ENCODE assay signal across 21 cellular contexts in genomic region chr16:31120129-31120528, GRCh38. TPM values are rescaled to one million over a fixed set of nuclear protein-coding genes. Genes with fewer than 3 reads are reported as not detected.
DNase-seq lines count a peak whose midpoint lies in the region; ATAC-seq and TF ChIP-seq lines count a peak whose summit lies in the region.
"Had no signal": no experiment of that assay in that cellular context is flagged by ENCODE, and none has a peak within 500 bp of the region (broad histone marks: within the 10 kb centered on the region; RNA-seq: fewer than 3 reads in every experiment).

No MANE protein-coding gene starts in this region.

- peak overlapping the region in 3 of 4 donors; percentile 95 to 99 (median 98) for H3K27ac ChIP-seq in gastroesophageal sphincter
- H3K27ac ChIP-seq in sigmoid colon, result peak overlapping the region; percentile 92 to 98 (median 96)
- H3K27ac ChIP-seq in upper lobe of right lung, result peak overlapping the region; percentile 90
- H3K27ac ChIP-seq: A549, C4-2B, SJSA1 had no signal

- H3K27me3 Mint-ChIP-seq in stimulated activated naive CD8-positive, alpha-beta T cell treated with anti-CD3 and anti-CD28 coated beads, Interleukin-15, Interleukin-2, amounts not matched to agents 100 ng/mL and 50 ng/mL, for 24 hours, result no peaks in the 10 kb centered on the region
- H3K27me3 Mint-ChIP-seq in stimulated activated naive CD8-positive, alpha-beta T cell treated with anti-CD3 and anti-CD28 coated beads, Interleukin-15, amount 100 ng/mL, for 72 hours, result no peaks in the 10 kb centered on the region
- H3K27me3 Mint-ChIP-seq in Calu3 (ENCODE audit: unreplicated experiment), result no peaks in the 10 kb centered on the region

- H3K4me1 ChIP-seq in gastroesophageal sphincter (peaks cover 0 to 39% (median 11%) of the 10 kb centered on the region in 3 donors), sigmoid colon (peaks cover 0 to 24% (median 21%) of the 10 kb centered on the region in 4 donors), upper lobe of right lung (peaks cover 15% of the 10 kb centered on the region)
- H3K4me1 ChIP-seq: Caco-2 had no signal

- peaks cover 35% of the 10 kb centered on the region for H3K36me3 Mint-ChIP-seq in stimulated activated naive CD8-positive, alpha-beta T cell treated with anti-CD3 and anti-CD28 coated beads, Interleukin-15, Interleukin-2, amounts not matched to agents 100 ng/mL and 50 ng/mL, for 24 hours (ENCODE audit: low read depth)
- peaks cover 80% of the 10 kb centered on the region for H3K36me3 Mint-ChIP-seq in Calu3 (ENCODE audit: insufficient read depth, unreplicated experiment)

- no TSS peak for BruUV-seq in Calu3 (replicated peaks; lab: Mats Ljungman, UMichigan)

- peaks cover 21% of the 10 kb centered on the region for H3K4me1 Mint-ChIP-seq in stimulated activated naive CD8-positive, alpha-beta T cell treated with anti-CD3 and anti-CD28 coated beads, Interleukin-15, Interleukin-2, amounts not matched to agents 100 ng/mL and 50 ng/mL, for 24 hours (ENCODE audit: low read depth)
- peaks cover 31% of the 10 kb centered on the region for H3K4me1 Mint-ChIP-seq in stimulated activated naive CD8-positive, alpha-beta T cell treated with anti-CD3 and anti-CD28 coated beads, Interleukin-15, amount 100 ng/mL, for 72 hours
- H3K4me1 Mint-ChIP-seq in Calu3 (ENCODE audit: low read depth, unreplicated experiment), result peaks cover 11% of the 10 kb centered on the region

- intact Hi-C loops in sigmoid colon (cut with DNase I) (no loop called here), upper lobe of right lung (cut with DNase I) (no loop called here), Calu3 (cut with micrococcal nuclease; ENCODE audit: unreplicated experiment) (no loop called here)

- H3K27me3 ChIP-seq in gastroesophageal sphincter (no peaks in the 10 kb centered on the region), sigmoid colon (no peaks in the 10 kb centered on the region), upper lobe of right lung (no peaks in the 10 kb centered on the region)
- H3K27me3 ChIP-seq: SJSA1 had no signal

- peaks cover 0 to 55% of the 10 kb centered on the region in 2 donors for H3K36me3 ChIP-seq in gastroesophageal sphincter
- peaks cover 12 to 59% (median 27%) of the 10 kb centered on the region in 4 donors for H3K36me3 ChIP-seq in sigmoid colon
- peaks cover 57% of the 10 kb centered on the region for H3K36me3 ChIP-seq in upper lobe of right lung

- TF ChIP-seq EP300 in gastroesophageal sphincter (IDR thresholded peaks at IDR 0.05) (no peak), sigmoid colon (IDR thresholded peaks at IDR 0.05) (no peak)

- no peaks in the 10 kb centered on the region for H3K9me3 Mint-ChIP-seq in stimulated activated naive CD8-positive, alpha-beta T cell treated with anti-CD3 and anti-CD28 coated beads, Interleukin-15, Interleukin-2, amounts not matched to agents 100 ng/mL and 50 ng/mL, for 24 hours
- H3K9me3 Mint-ChIP-seq in stimulated activated naive CD8-positive, alpha-beta T cell treated with anti-CD3 and anti-CD28 coated beads, Interleukin-15, amount 100 ng/mL, for 72 hours, result no peaks in the 10 kb centered on the region
- no peaks in the 10 kb centered on the region for H3K9me3 Mint-ChIP-seq in Calu3 (ENCODE audit: low read depth, unreplicated experiment)
- H3K9me3 Mint-ChIP-seq: HFFc6 had no signal

- H3K27ac Mint-ChIP-seq in stimulated activated naive CD8-positive, alpha-beta T cell treated with anti-CD3 and anti-CD28 coated beads, Interleukin-15, Interleukin-2, amounts not matched to agents 100 ng/mL and 50 ng/mL, for 24 hours, result peak overlapping the region; percentile 26
- H3K27ac Mint-ChIP-seq in stimulated activated naive CD8-positive, alpha-beta T cell treated with anti-CD3 and anti-CD28 coated beads, Interleukin-15, amount 100 ng/mL, for 72 hours, result peak overlapping the region in 1 of 2 donors; percentile 64
- H3K27ac Mint-ChIP-seq in Calu3 (ENCODE audit: unreplicated experiment), result no peak overlapping the region

- H3K4me3 Mint-ChIP-seq in stimulated activated naive CD8-positive, alpha-beta T cell treated with anti-CD3 and anti-CD28 coated beads, Interleukin-15, Interleukin-2, amounts not matched to agents 100 ng/mL and 50 ng/mL, for 24 hours, result no peak overlapping the region
- no peak overlapping the region for H3K4me3 Mint-ChIP-seq in stimulated activated naive CD8-positive, alpha-beta T cell treated with anti-CD3 and anti-CD28 coated beads, Interleukin-15, amount 100 ng/mL, for 72 hours
- H3K4me3 Mint-ChIP-seq in Calu3 (ENCODE audit: low read depth, unreplicated experiment), result no peak overlapping the region
- H3K4me3 Mint-ChIP-seq: HFFc6 had no signal

- H3K4me3 ChIP-seq in gastroesophageal sphincter (no peak overlapping the region), sigmoid colon (no peak overlapping the region), upper lobe of right lung (no peak overlapping the region)
- H3K4me3 ChIP-seq: A549, SJSA1 had no signal

- CTCF ChIA-PET in Calu3 (lab: Charles Lee), result no interaction called here

- TF ChIP-seq CTCF in gastroesophageal sphincter (IDR thresholded peaks at IDR 0.05), result no peak
- TF ChIP-seq CTCF in sigmoid colon (IDR thresholded peaks at IDR 0.05), result no peak
- TF ChIP-seq CTCF in upper lobe of right lung (IDR thresholded peaks at IDR 0.05), result no peak
- no peak for TF ChIP-seq CTCF in Calu3 (IDR thresholded peaks at IDR 0.05; ENCODE audit: unreplicated experiment)

- no peak for ATAC-seq in stimulated activated naive CD8-positive, alpha-beta T cell treated with anti-CD3 and anti-CD28 coated beads, Interleukin-15, amount 100 ng/mL, for 72 hours
- no peak for ATAC-seq in gastroesophageal sphincter
- ATAC-seq in upper lobe of right lung, result no peak
- ATAC-seq: A549 had no signal

- no peak for TF ChIP-seq POLR2A in gastroesophageal sphincter (IDR thresholded peaks at IDR 0.05)
- no peak for TF ChIP-seq POLR2A in sigmoid colon (IDR thresholded peaks at IDR 0.05)

- 97% methylated on average over 6 of the region's 16 CpGs; no CpG with 5 or more reads in 1 of the 2 donors for WGBS in gastroesophageal sphincter (ENCODE audit: low coverage in 1 of 2), 2 donors
- WGBS in sigmoid colon, 2 donors, result 92 to 96% methylated on average over 16 of the region's 16 CpGs

- DNase-seq in stimulated activated naive CD8-positive, alpha-beta T cell treated with anti-CD3 and anti-CD28 coated beads, Interleukin-15, amount 100 ng/mL, for 72 hours, result no peak
- DNase-seq in sigmoid colon (no peak), upper lobe of right lung (peak; percentile 64), Calu3 (no peak), NCI-H1436 (lab: John Stamatoyannopoulos, UW) (no peak), HCEC 1CT (no peak)
- DNase-seq: Caco-2, EL, HFFc6, NCI-H1105 treated with DMSO at 0.1 percent for 48 hours, NCI-H1930, NCI-H446 treated with DMSO at 0.1 percent for 48 hours, NCI-H748 treated with DMSO at 0.1 percent for 48 hours, OCI-M1, RPMI8226 had no signal

- no peaks in the 10 kb centered on the region for H3K9me3 ChIP-seq in gastroesophageal sphincter
- no peaks in the 10 kb centered on the region for H3K9me3 ChIP-seq in sigmoid colon
- H3K9me3 ChIP-seq in upper lobe of right lung, result no peaks in the 10 kb centered on the region
- H3K9me3 ChIP-seq: A549, Caco-2, SJSA1 had no signal

RNA-seq across cellular contexts. Expression of gene KAT8, which starts 2.7 kb away (rescaled TPM):
- 10 to 100 TPM; 65.6 to 81.4 (median 72.3) TPM for total RNA-seq in gastroesophageal sphincter
- 10 to 100 TPM; 57.1 to 65.7 (median 62.5) TPM for total RNA-seq in sigmoid colon
- 10 to 100 TPM; 31.2 to 54.0 (median 38.8) TPM for polyA plus RNA-seq in sigmoid colon
- total RNA-seq in upper lobe of right lung, result 80.4 TPM
- 66.6 and 69.9 TPM in 2 replicates for total RNA-seq in Calu3 (2022)

RNA-seq across cellular contexts. Expression of gene BCKDK, which starts 11.9 kb away (rescaled TPM):
- total RNA-seq in gastroesophageal sphincter (10 to 100 TPM; 26.5 to 70.2 (median 39.8) TPM), sigmoid colon (10 to 100 TPM; 29.5 to 42.7 (median 33.7) TPM), upper lobe of right lung (33.3 TPM), Calu3 (2022) (49.3 and 52.0 TPM in 2 replicates)
- 10 to 100 TPM; 21.6 to 33.2 (median 32.1) TPM for polyA plus RNA-seq in sigmoid colon

RNA-seq across cellular contexts. Expression of gene PRSS8, which starts 15.4 kb away (rescaled TPM):
- total RNA-seq in gastroesophageal sphincter, result 1 to 10 TPM in 1 of 4 donors, not detected in 3; 4.1 TPM
- 1 to 10 TPM in 2 of 4 donors, under 1 TPM in 1, not detected in 1; 0.16 to 3.2 (median 1.1) TPM for total RNA-seq in sigmoid colon
- 100 to 1,000 TPM in 1 of 3 donors, 10 to 100 TPM in 2; 54.7 to 342 (median 84.4) TPM for polyA plus RNA-seq in sigmoid colon
- 103 TPM for total RNA-seq in upper lobe of right lung
- 108 and 138 TPM in 2 replicates for total RNA-seq in Calu3 (2022)
- total RNA-seq: HFFc6, LHCN-M2, SJSA1 had no signal

RNA-seq across cellular contexts. Expression of gene VKORC1, which starts 25.5 kb away (rescaled TPM):
- total RNA-seq in gastroesophageal sphincter, result 100 to 1,000 TPM in 3 of 4 donors, 10 to 100 TPM in 1; 93.6 to 119 (median 107) TPM
- 100 to 1,000 TPM; 107 to 165 (median 116) TPM for total RNA-seq in sigmoid colon
- 10 to 100 TPM; 30.5 to 66.5 (median 45.6) TPM for polyA plus RNA-seq in sigmoid colon
- 72.7 TPM for total RNA-seq in upper lobe of right lung
- 80.1 and 86.8 TPM in 2 replicates for total RNA-seq in Calu3 (2022)

RNA-seq across cellular contexts. Expression of gene PRSS36, which starts 29.7 kb away (rescaled TPM):
- total RNA-seq in gastroesophageal sphincter, result 10 to 100 TPM in 1 of 4 donors, 1 to 10 TPM in 2, under 1 TPM in 1; 0.17 to 15.3 (median 3.7) TPM
- 1 to 10 TPM in 3 of 4 donors, under 1 TPM in 1; 0.83 to 7.3 (median 3.7) TPM for total RNA-seq in sigmoid colon
- 10 to 100 TPM in 1 of 3 donors, 1 to 10 TPM in 2; 4.7 to 10.2 (median 7.6) TPM for polyA plus RNA-seq in sigmoid colon
- 3.5 TPM for total RNA-seq in upper lobe of right lung
- 1.6 TPM in 2 replicates for total RNA-seq in Calu3 (2022)

Comparison
In these comparisons a context has a peak if more than half of its experiments do, and no peak if none do; other contexts are left out.
1. RNA of gene PRSS8, which starts 15.4 kb away (total RNA-seq): 108 to 138 TPM in Calu3 and 103 TPM in upper lobe of right lung (single experiment); 0.16 to 3.2 TPM in sigmoid colon and 4.1 TPM in gastroesophageal sphincter; every median in the first group is over 10 times any median in the second.
2. Peak in every context shown above with its lines, with median percentiles within 50 percentile points of each other: H3K27ac ChIP-seq.